ENCODE assay signal across 8 cellular contexts in the genomic region with DNA sequence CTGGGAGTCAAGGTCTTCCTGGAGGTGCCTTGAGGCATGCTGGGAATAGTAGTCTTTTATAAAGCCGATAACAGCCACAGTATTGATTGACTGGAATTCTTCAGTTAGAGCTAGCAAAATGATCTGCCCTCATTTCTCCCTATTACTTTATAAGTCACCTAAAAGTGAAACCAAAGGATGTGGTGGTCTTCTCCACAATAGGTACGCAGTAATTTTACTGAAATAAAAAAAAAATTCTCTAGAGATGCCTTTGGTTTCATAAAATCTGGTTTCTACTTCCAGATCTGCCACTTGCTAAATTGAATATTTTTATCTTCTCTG. TPM values are rescaled to one million over a fixed set of nuclear protein-coding genes. Genes with fewer than 3 reads are reported as not detected.
DNase-seq lines count a peak whose midpoint lies in the region; FAIRE-seq and TF ChIP-seq lines count a peak whose summit lies in the region.

No MANE protein-coding gene starts in this region.

- POLR2A ChIA-PET in RWPE1 (lab: Yijun Ruan, JAX; ENCODE audit: low non-redundant PET): interaction anchor here (1.2 kb wide), 1 partner anchor 107 kb away, joined by 4 read pairs; a partner anchor contains a TSS

- H3K4me1 Mint-ChIP-seq in progenitor cell of endocrine pancreas (ENCODE audit: low read depth): peaks cover 8% of the 10 kb centered on the region

- FAIRE-seq in D721Med (lab: Jason Lieb, UNC): peak; percentile 51

- H3K4me3 Mint-ChIP-seq in progenitor cell of endocrine pancreas (ENCODE audit: low read depth): peak overlapping the region; percentile 99

- peak overlapping the region; percentile 99 for H3K27ac ChIP-seq in RWPE1

- peak overlapping the region; percentile 100 for H3K27ac Mint-ChIP-seq in progenitor cell of endocrine pancreas

- H3K27me3 Mint-ChIP-seq in progenitor cell of endocrine pancreas: no peaks in the 10 kb centered on the region

- peak overlapping the region; percentile 78 for H3K4me3 ChIP-seq in epithelial cell of proximal tubule (ENCODE audit: low read depth, low read length)

- DNase-seq in D721Med (ENCODE audit: insufficient read length, low spot score) (no peak), RWPE1 (ENCODE audit: low spot score) (no peak), epithelial cell of proximal tubule (ENCODE audit: low read depth) (no peak), progenitor cell of endocrine pancreas (ENCODE audit: low spot score, unreplicated experiment) (no peak), MV-4-11 (lab: John Stamatoyannopoulos, UW) (no peak), hippocampal formation (lab: John Stamatoyannopoulos, UW) (no peak), NCI-H2081 treated with DMSO at 0.1 percent for 48 hours (lab: John Stamatoyannopoulos, UW) (no peak), NCI-H1930 (lab: John Stamatoyannopoulos, UW) (no peak)

- H3K9me3 Mint-ChIP-seq in progenitor cell of endocrine pancreas (ENCODE audit: low read depth): peaks cover 6% of the 10 kb centered on the region

- TF ChIP-seq CTCF in D721Med (IDR thresholded peaks at IDR 0.05; ENCODE audit: insufficient read depth, missing control alignments): no peak
- TF ChIP-seq CTCF in RWPE1 (conservative IDR thresholded peaks at IDR 0.05; ENCODE audit: low read depth): no peak
- TF ChIP-seq CTCF in epithelial cell of proximal tubule (conservative IDR thresholded peaks at IDR 0.05; ENCODE audit: low read depth, low read length): no peak
- no peak for TF ChIP-seq CTCF in progenitor cell of endocrine pancreas (IDR thresholded peaks at IDR 0.05; ENCODE audit: unreplicated experiment)

- CTCF ChIA-PET in RWPE1 (lab: Yijun Ruan, JAX): no interaction called here

- peaks cover 3% of the 10 kb centered on the region for H3K36me3 Mint-ChIP-seq in progenitor cell of endocrine pancreas (ENCODE audit: insufficient read depth)

RNA-seq across cellular contexts. Expression of a gene that starts 0.5 kb away (rescaled TPM):
- total RNA-seq in epithelial cell of proximal tubule (40.9 and 63.7 TPM in 2 replicates), progenitor cell of endocrine pancreas (25.2 and 25.5 TPM in 2 replicates)

RNA-seq across cellular contexts. Expression of a gene that starts 51.0 kb away (rescaled TPM):
- total RNA-seq in epithelial cell of proximal tubule: 27.6 and 32.4 TPM in 2 replicates
- total RNA-seq in progenitor cell of endocrine pancreas: 34.5 and 37.3 TPM in 2 replicates

RNA-seq across cellular contexts. Expression of a gene that starts 55.4 kb away (rescaled TPM):
- total RNA-seq in epithelial cell of proximal tubule: not detected in 2 replicates
- 1.1 and 1.3 TPM in 2 replicates for total RNA-seq in progenitor cell of endocrine pancreas
